Comparison of ENCODE assay signal across 16 cellular contexts in genomic region chr10:54124209-54124890, GRCh38.
DNase-seq lines count a peak whose midpoint lies in the region; ATAC-seq and TF ChIP-seq lines count a peak whose summit lies in the region.
"Had no signal": no experiment of that assay in that cellular context is flagged by ENCODE, and none has a peak within 500 bp of the region (broad histone marks: within the 10 kb centered on the region; RNA-seq: fewer than 3 reads in every experiment).

No MANE protein-coding gene starts in this region.

- intact Hi-C loops in PC-3 (cut with micrococcal nuclease), result loop anchor here (1.0 to 5.0 kb wide), 3 partner anchors 78 to 807 kb away; no protein-coding TSS in a partner anchor
- intact Hi-C loops in mammary epithelial cell (cut with micrococcal nuclease), result loop anchor here (5.0 kb wide), 1 partner anchor 812 kb away; no protein-coding TSS in a partner anchor

- no peak overlapping the region for H3K4me3 ChIP-seq in PC-3 (ENCODE audit: low read length)
- no peak overlapping the region for H3K4me3 ChIP-seq in mammary epithelial cell (replicated peaks in 1 of 3; ENCODE audit: insufficient read depth in 1 of 3, low read depth in 2 of 3, low read length in 3 of 3)
- no peak overlapping the region for H3K4me3 ChIP-seq in smooth muscle cell
- H3K4me3 ChIP-seq: BLaER1 treated with 17β-estradiol and CSF1 and Interleukin-3, amounts not matched to agents 10 nM and 100 nM; GM12878; GM23248; HAP-1 had no signal

- BruUV-seq in PC-3 (replicated peaks; lab: Mats Ljungman, UMichigan), result no TSS peak
- BruUV-seq in mammary epithelial cell (replicated peaks; lab: Mats Ljungman, UMichigan), result no TSS peak

- no peak overlapping the region for H3K4me3 Mint-ChIP-seq in activated naive CD4-positive, alpha-beta T cell treated with anti-CD3 and anti-CD28 coated beads, Interleukin-2, amount 10 ng/mL, durations not matched to agents 7 days and 5 days
- H3K4me3 Mint-ChIP-seq: B cell; CD8-positive, alpha-beta T cell had no signal

- TF ChIP-seq CTCF in PC-3 (conservative IDR thresholded peaks at IDR 0.05; ENCODE audit: low read depth, low read length) (no peak), mammary epithelial cell (conservative IDR thresholded peaks at IDR 0.05 in 1 of 2, IDR thresholded peaks at IDR 0.05 in 1 of 2; ENCODE audit: extremely low read depth in 1 of 2, insufficient read depth in 1 of 2, low read depth in 1 of 2, low read length in 2 of 2) (no peak), foreskin keratinocyte (conservative IDR thresholded peaks at IDR 0.05) (no peak), smooth muscle cell (IDR thresholded peaks at IDR 0.05; ENCODE audit: borderline replicate concordance, insufficient read depth, poor library complexity, severe bottlenecking) (no peak)

- peak overlapping the region; percentile 33 for H3K4me2 ChIP-seq in PC-3 (ENCODE audit: low read length)
- peak overlapping the region; percentile 64 for H3K4me2 ChIP-seq in mammary epithelial cell (ENCODE audit: insufficient read depth, low read depth, low read length)
- no peak overlapping the region for H3K4me2 ChIP-seq in smooth muscle cell
- H3K4me2 ChIP-seq: BLaER1 treated with 17β-estradiol and CSF1 and Interleukin-3, amounts not matched to agents 10 nM and 100 nM had no signal

- CTCF ChIA-PET in PC-3 (lab: Charles Lee), result interaction anchor here (0.7 kb wide), 1 partner anchor 127 kb away, joined by 3 read pairs; no protein-coding TSS in a partner anchor
- CTCF ChIA-PET in mammary epithelial cell (lab: Charles Lee; ENCODE audit: low non-redundant PET), result no interaction called here
- CTCF ChIA-PET in activated naive CD4-positive, alpha-beta T cell treated with anti-CD3 and anti-CD28 coated beads, Interleukin-2, amount 10 ng/mL, durations not matched to agents 7 days and 5 days (lab: Charles Lee), result no interaction called here

- 53% methylated on average over 6 of the region's 6 CpGs for WGBS in mammary epithelial cell (ENCODE audit: low coverage, missing lambda C conversion rate)
- WGBS in smooth muscle cell (ENCODE audit: low lambda C conversion rate), result 77% methylated on average over 6 of the region's 6 CpGs

- no peaks in the 10 kb centered on the region for H3K27me3 ChIP-seq in PC-3 (ENCODE audit: low read length)
- no peaks in the 10 kb centered on the region for H3K27me3 ChIP-seq in mammary epithelial cell (ENCODE audit: insufficient read depth, low read length)
- H3K27me3 ChIP-seq in foreskin keratinocyte, result no peaks in the 10 kb centered on the region
- H3K27me3 ChIP-seq in smooth muscle cell (ENCODE audit: low read depth), result no peaks in the 10 kb centered on the region
- H3K27me3 ChIP-seq: BLaER1 treated with 17β-estradiol and CSF1 and Interleukin-3, amounts not matched to agents 10 nM and 100 nM had no signal

- H3K9ac ChIP-seq in PC-3 (ENCODE audit: low read length), result no peak overlapping the region
- no peak overlapping the region for H3K9ac ChIP-seq in mammary epithelial cell (ENCODE audit: insufficient read depth, low read length)
- H3K9ac ChIP-seq in smooth muscle cell (ENCODE audit: low read depth), result no peak overlapping the region
- H3K9ac ChIP-seq: BLaER1 treated with 17β-estradiol and CSF1 and Interleukin-3, amounts not matched to agents 10 nM and 100 nM; GM23248 had no signal

- peak; percentile 74 for DNase-seq in PC-3
- peak; percentile 37 for DNase-seq in mammary epithelial cell
- peak; percentile 61 to 79 for DNase-seq in foreskin keratinocyte
- DNase-seq in smooth muscle cell (lab: John Stamatoyannopoulos, UW; ENCODE audit: unreplicated experiment), result no peak
- no peak for DNase-seq in pons (ENCODE audit: low spot score)
- DNase-seq in activated naive CD4-positive, alpha-beta T cell treated with anti-CD3 and anti-CD28 coated beads, Interleukin-2, amount 10 ng/mL, durations not matched to agents 7 days and 5 days, result no peak
- DNase-seq: Calu3; CD8-positive, alpha-beta T cell; DND-41; EL; GM23248 had no signal

- dilution Hi-C loops in mammary epithelial cell (cut with HindIII; ENCODE audit: low sequenced_read_pairs), result no loop called here

- no peaks in the 10 kb centered on the region for H3K9me3 ChIP-seq in PC-3 (ENCODE audit: low read length)
- peaks cover 2% of the 10 kb centered on the region for H3K9me3 ChIP-seq in mammary epithelial cell (replicated peaks; ENCODE audit: insufficient read depth, low read length)
- no peaks in the 10 kb centered on the region for H3K9me3 ChIP-seq in smooth muscle cell (replicated peaks; ENCODE audit: low read depth)
- H3K9me3 ChIP-seq: BLaER1 treated with 17β-estradiol and CSF1 and Interleukin-3, amounts not matched to agents 10 nM and 100 nM; HAP-1 had no signal

- no peak overlapping the region for H3K27ac Mint-ChIP-seq in activated naive CD4-positive, alpha-beta T cell treated with anti-CD3 and anti-CD28 coated beads, Interleukin-2, amount 10 ng/mL, durations not matched to agents 7 days and 5 days
- H3K27ac Mint-ChIP-seq: B cell; CD8-positive, alpha-beta T cell had no signal

- no peaks in the 10 kb centered on the region for H3K9me2 ChIP-seq in PC-3 (replicated peaks; ENCODE audit: low read length)

- no peaks in the 10 kb centered on the region for H3K4me1 Mint-ChIP-seq in activated naive CD4-positive, alpha-beta T cell treated with anti-CD3 and anti-CD28 coated beads, Interleukin-2, amount 10 ng/mL, durations not matched to agents 7 days and 5 days
- H3K4me1 Mint-ChIP-seq: B cell had no signal

- no peaks in the 10 kb centered on the region for H3K36me3 Mint-ChIP-seq in activated naive CD4-positive, alpha-beta T cell treated with anti-CD3 and anti-CD28 coated beads, Interleukin-2, amount 10 ng/mL, durations not matched to agents 7 days and 5 days
- H3K36me3 Mint-ChIP-seq: CD8-positive, alpha-beta T cell had no signal

- ATAC-seq in PC-3 (peak; percentile 90), foreskin keratinocyte (peak; percentile 92), GM19023 (IDR thresholded peaks at IDR 0.05; ENCODE audit: unreplicated experiment) (no peak)
- ATAC-seq: CD8-positive, alpha-beta T cell; GM12878 had no signal

- in situ Hi-C loops in mammary epithelial cell (cut with MboI; ENCODE audit: low sequenced_read_pairs in 2 of 2), result no loop called here

- H3K79me2 ChIP-seq in PC-3 (ENCODE audit: low read length), result no peaks in the 10 kb centered on the region
- H3K79me2 ChIP-seq in mammary epithelial cell (ENCODE audit: insufficient read depth, low read length), result no peaks in the 10 kb centered on the region
- no peaks in the 10 kb centered on the region for H3K79me2 ChIP-seq in smooth muscle cell (ENCODE audit: low read depth)

- H3F3A ChIP-seq in PC-3 (ENCODE audit: low read length, unreplicated experiment), result no peaks in the 10 kb centered on the region
- no peaks in the 10 kb centered on the region for H3F3A ChIP-seq in smooth muscle cell (ENCODE audit: low read depth)

- H4K20me1 ChIP-seq in PC-3 (ENCODE audit: low read length), result no peaks in the 10 kb centered on the region
- H4K20me1 ChIP-seq in mammary epithelial cell (ENCODE audit: insufficient read depth, low read length), result no peaks in the 10 kb centered on the region
- H4K20me1 ChIP-seq in smooth muscle cell (ENCODE audit: low read depth), result no peaks in the 10 kb centered on the region
- H4K20me1 ChIP-seq: BLaER1 treated with 17β-estradiol and CSF1 and Interleukin-3, amounts not matched to agents 10 nM and 100 nM had no signal

- H2AFZ ChIP-seq in PC-3 (ENCODE audit: low read length) (no peak overlapping the region), mammary epithelial cell (ENCODE audit: low read depth, low read length) (no peak overlapping the region), smooth muscle cell (ENCODE audit: low read depth) (no peak overlapping the region)
- H2AFZ ChIP-seq: GM23248 had no signal

- H3K27ac ChIP-seq in PC-3 (ENCODE audit: low read length) (peak overlapping the region; percentile 18), mammary epithelial cell (ENCODE audit: insufficient read depth, low read depth, low read length) (peak overlapping the region; percentile 44), foreskin keratinocyte (peak overlapping the region; percentile 77), smooth muscle cell (ENCODE audit: low read depth) (peak overlapping the region; percentile 59)
- H3K27ac ChIP-seq: BLaER1 treated with 17β-estradiol and CSF1 and Interleukin-3, amounts not matched to agents 10 nM and 100 nM; GM23248 had no signal

- no peaks in the 10 kb centered on the region for H3K36me3 ChIP-seq in PC-3 (ENCODE audit: low read depth, low read length)
- H3K36me3 ChIP-seq in mammary epithelial cell (ENCODE audit: insufficient read depth, low read length), result no peaks in the 10 kb centered on the region
- no peaks in the 10 kb centered on the region for H3K36me3 ChIP-seq in smooth muscle cell (ENCODE audit: low read depth)
- H3K36me3 ChIP-seq: BLaER1 treated with 17β-estradiol and CSF1 and Interleukin-3, amounts not matched to agents 10 nM and 100 nM; HAP-1 had no signal

- H3K27me3 Mint-ChIP-seq in activated naive CD4-positive, alpha-beta T cell treated with anti-CD3 and anti-CD28 coated beads, Interleukin-2, amount 10 ng/mL, durations not matched to agents 7 days and 5 days, result no peaks in the 10 kb centered on the region
- H3K27me3 Mint-ChIP-seq: B cell had no signal

- peaks cover 12% of the 10 kb centered on the region for H3K9me3 Mint-ChIP-seq in activated naive CD4-positive, alpha-beta T cell treated with anti-CD3 and anti-CD28 coated beads, Interleukin-2, amount 10 ng/mL, durations not matched to agents 7 days and 5 days

- POLR2A ChIA-PET in PC-3 (lab: Charles Lee; ENCODE audit: unreplicated experiment), result no interaction called here

- peaks cover 7% of the 10 kb centered on the region for H3K4me1 ChIP-seq in PC-3 (ENCODE audit: insufficient read depth, low read length)
- H3K4me1 ChIP-seq in mammary epithelial cell (ENCODE audit: insufficient read depth, low read length), result peaks cover 4% of the 10 kb centered on the region
- peaks cover 32% of the 10 kb centered on the region for H3K4me1 ChIP-seq in foreskin keratinocyte
- no peaks in the 10 kb centered on the region for H3K4me1 ChIP-seq in smooth muscle cell (ENCODE audit: low read depth)
- H3K4me1 ChIP-seq: BLaER1 treated with 17β-estradiol and CSF1 and Interleukin-3, amounts not matched to agents 10 nM and 100 nM; HAP-1 had no signal

Comparison
In these comparisons a context has a peak if more than half of its experiments do, and no peak if none do; other contexts are left out.
1. DNase-seq: peak in PC-3 (single experiment), mammary epithelial cell (single experiment) and foreskin keratinocyte (2 of 2); none in smooth muscle cell (single experiment), pons (single experiment) and activated naive CD4-positive, alpha-beta T cell treated with anti-CD3 and anti-CD28 coated beads, Interleukin-2, amount 10 ng/mL, durations not matched to agents 7 days and 5 days (single experiment).
2. H3K27ac ChIP-seq: peak in every context shown above with its lines; median percentile 77 in foreskin keratinocyte; 59 in smooth muscle cell; 44 in mammary epithelial cell; 18 in PC-3.